ENCODE assay signal across 20 cellular contexts in genomic region chr7:147570390-147570789, GRCh38.
DNase-seq lines count a peak whose midpoint lies in the region; ATAC-seq, FAIRE-seq and TF ChIP-seq lines count a peak whose summit lies in the region.
"Had no signal": no experiment of that assay in that cellular context is flagged by ENCODE, and none has a peak within 500 bp of the region (broad histone marks: within the 10 kb centered on the region; RNA-seq: fewer than 3 reads in every experiment).

No MANE protein-coding gene starts in this region.

- POLR2A ChIA-PET in Panc1 (lab: Charles Lee): no interaction called here
- POLR2A ChIA-PET in activated CD4-positive, alpha-beta memory T cell treated with anti-CD3 and anti-CD28 coated beads, Interleukin-2, amount 10 ng/mL, durations not matched to agents 7 days and 5 days (lab: Charles Lee): no interaction called here

- H3K9me1 ChIP-seq in keratinocyte (ENCODE audit: control insufficient read depth, extremely low read depth, insufficient read depth, low read length): no peaks in the 10 kb centered on the region

- TF ChIP-seq POLR2A in prostate gland (IDR thresholded peaks at IDR 0.05): no peak

- WGBS in prostate gland: 48% methylated on average over 1 of the region's 1 CpG

- H3K27ac ChIP-seq in Panc1 (ENCODE audit: low read length) (no peak overlapping the region), astrocyte (ENCODE audit: low read depth, low read length) (no peak overlapping the region), keratinocyte (ENCODE audit: control insufficient read depth, insufficient read depth, low read length) (no peak overlapping the region), lower lobe of right lung (no peak overlapping the region), prostate gland (no peak overlapping the region)
- H3K27ac ChIP-seq: BLaER1 treated with 17β-estradiol and CSF1 and Interleukin-3, amounts not matched to agents 10 nM and 100 nM had no signal

- no peaks in the 10 kb centered on the region for H3K36me3 Mint-ChIP-seq in astrocyte (ENCODE audit: low read depth, unreplicated experiment)
- H3K36me3 Mint-ChIP-seq in activated CD4-positive, alpha-beta memory T cell treated with anti-CD3 and anti-CD28 coated beads, Interleukin-2, amount 10 ng/mL, durations not matched to agents 7 days and 5 days (ENCODE audit: low read depth): no peaks in the 10 kb centered on the region
- H3K36me3 Mint-ChIP-seq: CD8-positive, alpha-beta T cell had no signal

- H3K4me3 ChIP-seq in Panc1 (ENCODE audit: low read depth in 2 of 2, low read length in 2 of 2): no peak overlapping the region
- H3K4me3 ChIP-seq in astrocyte (ENCODE audit: insufficient read depth, low read depth, low read length): no peak overlapping the region
- no peak overlapping the region for H3K4me3 ChIP-seq in keratinocyte (ENCODE audit: control insufficient read depth in 2 of 3, extremely low read depth in 1 of 3, insufficient read depth in 2 of 3, low read depth in 1 of 3, low read length in 3 of 3)
- H3K4me3 ChIP-seq in HAP-1: no peak overlapping the region
- H3K4me3 ChIP-seq in lower lobe of right lung: no peak overlapping the region
- no peak overlapping the region for H3K4me3 ChIP-seq in prostate gland
- H3K4me3 ChIP-seq: BLaER1 treated with 17β-estradiol and CSF1 and Interleukin-3, amounts not matched to agents 10 nM and 100 nM had no signal

- H3K9ac ChIP-seq in astrocyte (ENCODE audit: low read length): no peak overlapping the region
- H3K9ac ChIP-seq in keratinocyte (ENCODE audit: control insufficient read depth, extremely low read depth, insufficient read depth, low read length): no peak overlapping the region
- H3K9ac ChIP-seq: BLaER1 treated with 17β-estradiol and CSF1 and Interleukin-3, amounts not matched to agents 10 nM and 100 nM had no signal

- intact Hi-C loops in Panc1 (cut with micrococcal nuclease; ENCODE audit: unreplicated experiment): no loop called here
- intact Hi-C loops in lower lobe of right lung (cut with DNase I): no loop called here
- intact Hi-C loops in prostate gland (cut with DNase I): no loop called here

- H3K27me3 Mint-ChIP-seq in astrocyte (ENCODE audit: low read depth, unreplicated experiment): no peaks in the 10 kb centered on the region
- no peaks in the 10 kb centered on the region for H3K27me3 Mint-ChIP-seq in activated CD4-positive, alpha-beta memory T cell treated with anti-CD3 and anti-CD28 coated beads, Interleukin-2, amount 10 ng/mL, durations not matched to agents 7 days and 5 days

- no TSS peak for BruUV-seq in Panc1 (replicated peaks; lab: Mats Ljungman, UMichigan)

- no peak for ATAC-seq in Panc1
- ATAC-seq in lower lobe of right lung: no peak
- ATAC-seq: CD8-positive, alpha-beta T cell had no signal

- dilution Hi-C loops in keratinocyte (cut with MboI; ENCODE audit: extremely low pct_ligation_motif_present, low sequenced_read_pairs): no loop called here

- H3K4me1 ChIP-seq in Panc1 (ENCODE audit: control insufficient read depth, insufficient read depth, low read length): no peaks in the 10 kb centered on the region
- H3K4me1 ChIP-seq in astrocyte (ENCODE audit: insufficient read depth, low read length): no peaks in the 10 kb centered on the region
- H3K4me1 ChIP-seq in keratinocyte (ENCODE audit: control insufficient read depth, extremely low read depth, insufficient read depth, low read length): no peaks in the 10 kb centered on the region
- no peaks in the 10 kb centered on the region for H3K4me1 ChIP-seq in HAP-1
- no peaks in the 10 kb centered on the region for H3K4me1 ChIP-seq in lower lobe of right lung
- H3K4me1 ChIP-seq in prostate gland (replicated peaks): no peaks in the 10 kb centered on the region
- H3K4me1 ChIP-seq: BLaER1 treated with 17β-estradiol and CSF1 and Interleukin-3, amounts not matched to agents 10 nM and 100 nM had no signal

- H3K4me3 Mint-ChIP-seq in astrocyte (ENCODE audit: unreplicated experiment): no peak overlapping the region
- H3K4me3 Mint-ChIP-seq in activated CD4-positive, alpha-beta memory T cell treated with anti-CD3 and anti-CD28 coated beads, Interleukin-2, amount 10 ng/mL, durations not matched to agents 7 days and 5 days: no peak overlapping the region
- H3K4me3 Mint-ChIP-seq: CD8-positive, alpha-beta T cell had no signal

- H2AFZ ChIP-seq in astrocyte (ENCODE audit: low read depth, low read length): no peak overlapping the region
- H2AFZ ChIP-seq in keratinocyte (ENCODE audit: control insufficient read depth, low read length): no peak overlapping the region

- H3K9me3 ChIP-seq in Panc1 (ENCODE audit: control insufficient read depth, insufficient read depth, low read depth, low read length): no peaks in the 10 kb centered on the region
- H3K9me3 ChIP-seq in astrocyte (ENCODE audit: insufficient read depth, low read depth, low read length): no peaks in the 10 kb centered on the region
- H3K9me3 ChIP-seq in keratinocyte (ENCODE audit: control insufficient read depth, low read depth, low read length): peaks cover 3% of the 10 kb centered on the region
- H3K9me3 ChIP-seq in HAP-1: no peaks in the 10 kb centered on the region
- H3K9me3 ChIP-seq in lower lobe of right lung: no peaks in the 10 kb centered on the region
- H3K9me3 ChIP-seq in prostate gland: no peaks in the 10 kb centered on the region

- H3K36me3 ChIP-seq in Panc1 (ENCODE audit: control insufficient read depth, insufficient read depth, low read length) (no peaks in the 10 kb centered on the region), astrocyte (ENCODE audit: insufficient read depth, low read length) (no peaks in the 10 kb centered on the region), keratinocyte (ENCODE audit: control insufficient read depth in 2 of 2, extremely low read depth in 1 of 2, insufficient read depth in 2 of 2, low read length in 2 of 2) (no peaks in the 10 kb centered on the region), HAP-1 (replicated peaks) (no peaks in the 10 kb centered on the region), lower lobe of right lung (no peaks in the 10 kb centered on the region), prostate gland (no peaks in the 10 kb centered on the region)
- H3K36me3 ChIP-seq: BLaER1 treated with 17β-estradiol and CSF1 and Interleukin-3, amounts not matched to agents 10 nM and 100 nM had no signal

- no peaks in the 10 kb centered on the region for H3K9me3 Mint-ChIP-seq in astrocyte (ENCODE audit: unreplicated experiment)
- H3K9me3 Mint-ChIP-seq in activated CD4-positive, alpha-beta memory T cell treated with anti-CD3 and anti-CD28 coated beads, Interleukin-2, amount 10 ng/mL, durations not matched to agents 7 days and 5 days: peaks cover 10% of the 10 kb centered on the region

- H3K27ac Mint-ChIP-seq in astrocyte (ENCODE audit: unreplicated experiment): no peak overlapping the region
- H3K27ac Mint-ChIP-seq in activated CD4-positive, alpha-beta memory T cell treated with anti-CD3 and anti-CD28 coated beads, Interleukin-2, amount 10 ng/mL, durations not matched to agents 7 days and 5 days: no peak overlapping the region
- H3K27ac Mint-ChIP-seq: CD8-positive, alpha-beta T cell had no signal

- in situ Hi-C loops in Panc1 (cut with HindIII; ENCODE audit: low pct_unique_long_range_greater_than_20kb, low sequenced_read_pairs): no loop called here
- in situ Hi-C loops in HAP-1 (cut with MboI; ENCODE audit: low sequenced_read_pairs): no loop called here

- H3K4me1 Mint-ChIP-seq in astrocyte (ENCODE audit: low read depth, unreplicated experiment): no peaks in the 10 kb centered on the region
- no peaks in the 10 kb centered on the region for H3K4me1 Mint-ChIP-seq in activated CD4-positive, alpha-beta memory T cell treated with anti-CD3 and anti-CD28 coated beads, Interleukin-2, amount 10 ng/mL, durations not matched to agents 7 days and 5 days

- H4K20me1 ChIP-seq in astrocyte (ENCODE audit: insufficient read depth, low read length): no peaks in the 10 kb centered on the region
- no peaks in the 10 kb centered on the region for H4K20me1 ChIP-seq in keratinocyte (ENCODE audit: control insufficient read depth, extremely low read depth, insufficient read depth, low read length)
- H4K20me1 ChIP-seq: BLaER1 treated with 17β-estradiol and CSF1 and Interleukin-3, amounts not matched to agents 10 nM and 100 nM had no signal

- peak; percentile 69 for DNase-seq in ELR (ENCODE audit: low read depth)
- DNase-seq in Panc1 (ENCODE audit: low read depth, low spot score): peak; percentile 8
- peak; percentile 1 for DNase-seq in astrocyte (ENCODE audit: low read depth)
- DNase-seq in keratinocyte (ENCODE audit: low read depth, low spot score): peak; percentile 49
- no peak for DNase-seq in HAP-1 (ENCODE audit: low spot score in 2 of 2)
- DNase-seq in lower lobe of right lung: no peak
- no peak for DNase-seq in activated CD4-positive, alpha-beta memory T cell treated with anti-CD3 and anti-CD28 coated beads, Interleukin-2, amount 10 ng/mL, durations not matched to agents 7 days and 5 days
- no peak for DNase-seq in prostate gland (ENCODE audit: low spot score)
- DNase-seq: Calu3; CD8-positive, alpha-beta T cell; H7; Kasumi-1; NCI-H1092 treated with DMSO at 0.1 percent for 48 hours; NCI-H146; NCI-H2029 treated with DMSO at 0.1 percent for 48 hours; NCI-H748 treated with DMSO at 0.1 percent for 48 hours; NK-92 treated with Interleukin-12 subunit alpha and Interleukin-12 subunit beta, amount 100 ng/mL, for 24 hours; RPMI8226; SIG-M5 had no signal

- H3K4me2 ChIP-seq in astrocyte (ENCODE audit: low read length) (no peak overlapping the region), keratinocyte (ENCODE audit: control insufficient read depth, extremely low read depth, insufficient read depth, low read depth, low read length) (no peak overlapping the region)
- H3K4me2 ChIP-seq: BLaER1 treated with 17β-estradiol and CSF1 and Interleukin-3, amounts not matched to agents 10 nM and 100 nM had no signal

- FAIRE-seq in astrocyte (lab: Jason Lieb, UNC) (no peak), keratinocyte (lab: Jason Lieb, UNC) (no peak)

- H3K79me2 ChIP-seq in astrocyte (ENCODE audit: insufficient read depth, low read length) (no peaks in the 10 kb centered on the region), keratinocyte (ENCODE audit: control insufficient read depth, insufficient read depth, low read length) (no peaks in the 10 kb centered on the region)

- no peak for TF ChIP-seq CTCF in Panc1 (IDR thresholded peaks at IDR 0.05)
- TF ChIP-seq CTCF in astrocyte (IDR thresholded peaks at IDR 0.05; ENCODE audit: insufficient read depth, low read depth, low read length): no peak
- TF ChIP-seq CTCF in keratinocyte (optimal IDR thresholded peaks at IDR 0.05 in 1 of 3, IDR thresholded peaks at IDR 0.05 in 1 of 3, conservative IDR thresholded peaks at IDR 0.05 in 1 of 3; ENCODE audit: extremely low read depth in 1 of 3, insufficient read depth in 2 of 3, low read length in 3 of 3): no peak
- no peak for TF ChIP-seq CTCF in lower lobe of right lung (IDR thresholded peaks at IDR 0.05)
- no peak for TF ChIP-seq CTCF in prostate gland (IDR thresholded peaks at IDR 0.05)

- CTCF ChIA-PET in Panc1 (lab: Charles Lee): no interaction called here
- CTCF ChIA-PET in activated CD4-positive, alpha-beta memory T cell treated with anti-CD3 and anti-CD28 coated beads, Interleukin-2, amount 10 ng/mL, durations not matched to agents 7 days and 5 days (lab: Charles Lee): no interaction called here

- H3K27me3 ChIP-seq in Panc1 (ENCODE audit: control insufficient read depth, insufficient read depth, low read length) (no peaks in the 10 kb centered on the region), astrocyte (ENCODE audit: insufficient read depth, low read length) (no peaks in the 10 kb centered on the region), keratinocyte (ENCODE audit: control insufficient read depth, extremely low read depth, insufficient read depth, low read length) (no peaks in the 10 kb centered on the region), HAP-1 (ENCODE audit: low read depth) (no peaks in the 10 kb centered on the region), lower lobe of right lung (ENCODE audit: low read depth) (no peaks in the 10 kb centered on the region), prostate gland (replicated peaks; ENCODE audit: insufficient read depth) (no peaks in the 10 kb centered on the region)
- H3K27me3 ChIP-seq: BLaER1 treated with 17β-estradiol and CSF1 and Interleukin-3, amounts not matched to agents 10 nM and 100 nM had no signal

Comparison
In these comparisons a context has a peak if more than half of its experiments do, and no peak if none do; other contexts are left out.
1. DNase-seq: peak in ELR (single experiment), Panc1 (single experiment), astrocyte (single experiment) and keratinocyte (single experiment); none in HAP-1 (0 of 2), lower lobe of right lung (single experiment), activated CD4-positive, alpha-beta memory T cell treated with anti-CD3 and anti-CD28 coated beads, Interleukin-2, amount 10 ng/mL, durations not matched to agents 7 days and 5 days (single experiment) and prostate gland (single experiment).